Comparison of ENCODE assay signal across 25 cellular contexts in genomic region chr19:34888091-34888490, GRCh38. TPM values are rescaled to one million over a fixed set of nuclear protein-coding genes. Genes with fewer than 3 reads are reported as not detected.
DNase-seq lines count a peak whose midpoint lies in the region; ATAC-seq and TF ChIP-seq lines count a peak whose summit lies in the region.
"Had no signal": no experiment of that assay in that cellular context is flagged by ENCODE, and none has a peak within 500 bp of the region (broad histone marks: within the 10 kb centered on the region; RNA-seq: fewer than 3 reads in every experiment).

No MANE protein-coding gene starts in this region.

- no peak overlapping the region for H3K4me3 Mint-ChIP-seq in WTC11
- H3K4me3 Mint-ChIP-seq: B cell; CD14-positive monocyte; CD8-positive, alpha-beta memory T cell had no signal

- H3K9me3 Mint-ChIP-seq in WTC11: peaks cover 30% of the 10 kb centered on the region

- no peak for TF ChIP-seq POLR2A in suprapubic skin (IDR thresholded peaks at IDR 0.05)

- H3K4me2 ChIP-seq in MM.1S (ENCODE audit: low read depth, low read length): no peak overlapping the region

- H3K4me1 ChIP-seq in MM.1S (ENCODE audit: low read length) (no peaks in the 10 kb centered on the region), suprapubic skin (no peaks in the 10 kb centered on the region)

- no peak overlapping the region for H3K27ac Mint-ChIP-seq in WTC11
- H3K27ac Mint-ChIP-seq: B cell, CD14-positive monocyte had no signal

- H3K27me3 Mint-ChIP-seq in WTC11 (ENCODE audit: low read depth): peaks cover 27% of the 10 kb centered on the region

- H3K79me2 ChIP-seq in MM.1S (ENCODE audit: low read length): no peaks in the 10 kb centered on the region

- peaks cover 7% of the 10 kb centered on the region for H3K36me3 Mint-ChIP-seq in WTC11
- H3K36me3 Mint-ChIP-seq: CD14-positive monocyte had no signal

- TF ChIP-seq CTCF in WTC11 (IDR thresholded peaks at IDR 0.05) (no peak), MM.1S (IDR thresholded peaks at IDR 0.05; ENCODE audit: low read length) (no peak), suprapubic skin (IDR thresholded peaks at IDR 0.05) (no peak)

- no peak overlapping the region for H3K9ac ChIP-seq in MM.1S (ENCODE audit: low read length)

- H2AFZ ChIP-seq in MM.1S (ENCODE audit: low read length): no peak overlapping the region

- CTCF ChIA-PET in WTC11 (lab: Charles Lee): no interaction called here

- 80% methylated on average over 6 of the region's 6 CpGs for WGBS in suprapubic skin

- H3K9me3 ChIP-seq in MM.1S (replicated peaks; ENCODE audit: insufficient read depth, low read length) (0 out of 2 replicates have a peak, but pooled peaks cover 2% of the 10 kb centered on the region), suprapubic skin (peaks cover 28% of the 10 kb centered on the region)

- no peaks in the 10 kb centered on the region for H3F3A ChIP-seq in MM.1S (ENCODE audit: insufficient read depth, low read length)

- H3K4me3 ChIP-seq in MM.1S (ENCODE audit: low read length) (no peak overlapping the region), suprapubic skin (no peak overlapping the region)

- no peaks in the 10 kb centered on the region for H3K9me2 ChIP-seq in MM.1S (replicated peaks; ENCODE audit: insufficient read depth, low read length)

- H3K27me3 ChIP-seq in MM.1S (replicated peaks; ENCODE audit: insufficient read depth, low read length) (no peaks in the 10 kb centered on the region; the same call in 1 of the 2 replicates), suprapubic skin (peaks cover 4% of the 10 kb centered on the region)

- H4K20me1 ChIP-seq in MM.1S (ENCODE audit: insufficient read depth, low read length): no peaks in the 10 kb centered on the region

- H3K4me1 Mint-ChIP-seq in WTC11: no peaks in the 10 kb centered on the region
- H3K4me1 Mint-ChIP-seq: B cell; CD14-positive monocyte; CD8-positive, alpha-beta memory T cell had no signal

- TF ChIP-seq EP300 in suprapubic skin (IDR thresholded peaks at IDR 0.05): no peak

- H3K27ac ChIP-seq in MM.1S (ENCODE audit: low read length) (no peak overlapping the region), suprapubic skin (no peak overlapping the region)
- H3K27ac ChIP-seq: 22Rv1, RWPE1 had no signal

- peak; percentile 18 to 44 (median 30) for DNase-seq in activated CD4-positive, CD25-positive, alpha-beta regulatory T cell (lab: John Stamatoyannopoulos, UW)
- peak; percentile 27 for DNase-seq in HT-29 (ENCODE audit: low spot score)
- peak; percentile 32 for DNase-seq in WTC11 (ENCODE audit: low spot score)
- peak in 4 of 6 experiments; percentile 42 to 96 (median 90) for DNase-seq in stimulated activated naive CD4-positive, alpha-beta T cell (lab: John Stamatoyannopoulos, UW)
- no peak for DNase-seq in MM.1S
- DNase-seq in suprapubic skin (ENCODE audit: low spot score in 2 of 2): no peak
- DNase-seq: Calu3; CD8-positive, alpha-beta memory T cell; DMS153; KBM-7; NCI-H1105 treated with DMSO at 0.1 percent for 48 hours; NCI-H146; NCI-H2029; NCI-H446 treated with DMSO at 0.1 percent for 48 hours; NCI-H82; SHP77 had no signal

- no peak for ATAC-seq in activated CD4-positive, CD25-positive, alpha-beta regulatory T cell treated with anti-CD3 and anti-CD28 coated beads, Interleukin-2, amount 50 U/mL, for 24 hours
- ATAC-seq in WTC11 (no peak; the same call in 1 of the 2 replicates), HG03025 (IDR thresholded peaks at IDR 0.05; ENCODE audit: low FRiP score, unreplicated experiment) (no peak)
- ATAC-seq: HCT116, Panc1 had no signal

- H3K36me3 ChIP-seq in MM.1S (replicated peaks; ENCODE audit: insufficient read depth, low read length) (no peaks in the 10 kb centered on the region), suprapubic skin (no peaks in the 10 kb centered on the region)

- POLR2A ChIA-PET in WTC11 (lab: Charles Lee): interaction anchor here (1.0 kb wide), 1 partner anchor 211 kb away, joined by 4 read pairs; the partner anchor contains the start of gene ZNF302

TF ChIP-seq in WTC11, 78 proteins besides CTCF, POLR2A, EP300 and RAD21:
- TF ChIP-seq, protein P1, sequence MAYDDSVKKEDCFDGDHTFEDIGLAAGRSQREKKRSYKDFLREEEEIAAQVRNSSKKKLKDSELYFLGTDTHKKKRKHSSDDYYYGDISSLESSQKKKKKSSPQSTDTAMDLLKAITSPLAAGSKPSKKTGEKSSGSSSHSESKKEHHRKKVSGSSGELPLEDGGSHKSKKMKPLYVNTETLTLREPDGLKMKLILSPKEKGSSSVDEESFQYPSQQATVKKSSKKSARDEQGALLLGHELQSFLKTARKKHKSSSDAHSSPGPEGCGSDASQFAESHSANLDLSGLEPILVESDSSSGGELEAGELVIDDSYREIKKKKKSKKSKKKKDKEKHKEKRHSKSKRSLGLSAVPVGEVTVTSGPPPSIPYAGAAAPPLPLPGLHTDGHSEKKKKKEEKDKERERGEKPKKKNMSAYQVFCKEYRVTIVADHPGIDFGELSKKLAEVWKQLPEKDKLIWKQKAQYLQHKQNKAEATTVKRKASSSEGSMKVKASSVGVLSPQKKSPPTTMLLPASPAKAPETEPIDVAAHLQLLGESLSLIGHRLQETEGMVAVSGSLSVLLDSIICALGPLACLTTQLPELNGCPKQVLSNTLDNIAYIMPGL (CRISPR knock-in tag; IDR thresholded peaks at IDR 0.05): no peak
- TF ChIP-seq ZNF532 (CRISPR knock-in tag; IDR thresholded peaks at IDR 0.05; ENCODE audit: borderline replicate concordance): no peak
- no peak for TF ChIP-seq ZNF232 (CRISPR knock-in tag; IDR thresholded peaks at IDR 0.05)
- no peak for TF ChIP-seq ZNF317 (CRISPR knock-in tag; IDR thresholded peaks at IDR 0.05; ENCODE audit: borderline replicate concordance, low read depth)
- TF ChIP-seq CBFB (CRISPR knock-in tag; IDR thresholded peaks at IDR 0.05; ENCODE audit: low read depth): no peak
- TF ChIP-seq KAT7 (CRISPR knock-in tag; IDR thresholded peaks at IDR 0.05; ENCODE audit: borderline replicate concordance): no peak
- TF ChIP-seq NFATC4 (CRISPR knock-in tag; IDR thresholded peaks at IDR 0.05): no peak

RNA-seq across cellular contexts. Expression of gene ZNF30, which starts 38.6 kb away (rescaled TPM):
- 2.0 and 2.7 TPM in 2 replicates for total RNA-seq in HT-29 (2014; rRNA removed; shearing (Covaris generic))
- 5.4 to 6.8 TPM (median 6.0 TPM) in 3 replicates for total RNA-seq in WTC11 (2021)
- total RNA-seq in suprapubic skin: 1 to 10 TPM in 2 of 4 donors, under 1 TPM in 2; 0.44 to 3.4 (median 1.5) TPM
- total RNA-seq: OCI-LY7 had no signal

Comparison
In these comparisons a context has a peak if more than half of its experiments do, and no peak if none do; other contexts are left out.
1. DNase-seq: peak in activated CD4-positive, CD25-positive, alpha-beta regulatory T cell (4 of 4), HT-29 (single experiment), WTC11 (single experiment) and stimulated activated naive CD4-positive, alpha-beta T cell (4 of 6); none in MM.1S (single experiment) and suprapubic skin (0 of 2).